Comparison of ENCODE assay signal across 1 cellular context in genomic region chr2:71588497-71588896, GRCh38.
TF ChIP-seq lines count a peak whose summit lies in the region.

No MANE protein-coding gene starts in this region.

TF ChIP-seq in HepG2, 621 proteins besides CTCF, POLR2A, EP300 and RAD21 (continued from another document):
- TF ChIP-seq, protein P1, sequence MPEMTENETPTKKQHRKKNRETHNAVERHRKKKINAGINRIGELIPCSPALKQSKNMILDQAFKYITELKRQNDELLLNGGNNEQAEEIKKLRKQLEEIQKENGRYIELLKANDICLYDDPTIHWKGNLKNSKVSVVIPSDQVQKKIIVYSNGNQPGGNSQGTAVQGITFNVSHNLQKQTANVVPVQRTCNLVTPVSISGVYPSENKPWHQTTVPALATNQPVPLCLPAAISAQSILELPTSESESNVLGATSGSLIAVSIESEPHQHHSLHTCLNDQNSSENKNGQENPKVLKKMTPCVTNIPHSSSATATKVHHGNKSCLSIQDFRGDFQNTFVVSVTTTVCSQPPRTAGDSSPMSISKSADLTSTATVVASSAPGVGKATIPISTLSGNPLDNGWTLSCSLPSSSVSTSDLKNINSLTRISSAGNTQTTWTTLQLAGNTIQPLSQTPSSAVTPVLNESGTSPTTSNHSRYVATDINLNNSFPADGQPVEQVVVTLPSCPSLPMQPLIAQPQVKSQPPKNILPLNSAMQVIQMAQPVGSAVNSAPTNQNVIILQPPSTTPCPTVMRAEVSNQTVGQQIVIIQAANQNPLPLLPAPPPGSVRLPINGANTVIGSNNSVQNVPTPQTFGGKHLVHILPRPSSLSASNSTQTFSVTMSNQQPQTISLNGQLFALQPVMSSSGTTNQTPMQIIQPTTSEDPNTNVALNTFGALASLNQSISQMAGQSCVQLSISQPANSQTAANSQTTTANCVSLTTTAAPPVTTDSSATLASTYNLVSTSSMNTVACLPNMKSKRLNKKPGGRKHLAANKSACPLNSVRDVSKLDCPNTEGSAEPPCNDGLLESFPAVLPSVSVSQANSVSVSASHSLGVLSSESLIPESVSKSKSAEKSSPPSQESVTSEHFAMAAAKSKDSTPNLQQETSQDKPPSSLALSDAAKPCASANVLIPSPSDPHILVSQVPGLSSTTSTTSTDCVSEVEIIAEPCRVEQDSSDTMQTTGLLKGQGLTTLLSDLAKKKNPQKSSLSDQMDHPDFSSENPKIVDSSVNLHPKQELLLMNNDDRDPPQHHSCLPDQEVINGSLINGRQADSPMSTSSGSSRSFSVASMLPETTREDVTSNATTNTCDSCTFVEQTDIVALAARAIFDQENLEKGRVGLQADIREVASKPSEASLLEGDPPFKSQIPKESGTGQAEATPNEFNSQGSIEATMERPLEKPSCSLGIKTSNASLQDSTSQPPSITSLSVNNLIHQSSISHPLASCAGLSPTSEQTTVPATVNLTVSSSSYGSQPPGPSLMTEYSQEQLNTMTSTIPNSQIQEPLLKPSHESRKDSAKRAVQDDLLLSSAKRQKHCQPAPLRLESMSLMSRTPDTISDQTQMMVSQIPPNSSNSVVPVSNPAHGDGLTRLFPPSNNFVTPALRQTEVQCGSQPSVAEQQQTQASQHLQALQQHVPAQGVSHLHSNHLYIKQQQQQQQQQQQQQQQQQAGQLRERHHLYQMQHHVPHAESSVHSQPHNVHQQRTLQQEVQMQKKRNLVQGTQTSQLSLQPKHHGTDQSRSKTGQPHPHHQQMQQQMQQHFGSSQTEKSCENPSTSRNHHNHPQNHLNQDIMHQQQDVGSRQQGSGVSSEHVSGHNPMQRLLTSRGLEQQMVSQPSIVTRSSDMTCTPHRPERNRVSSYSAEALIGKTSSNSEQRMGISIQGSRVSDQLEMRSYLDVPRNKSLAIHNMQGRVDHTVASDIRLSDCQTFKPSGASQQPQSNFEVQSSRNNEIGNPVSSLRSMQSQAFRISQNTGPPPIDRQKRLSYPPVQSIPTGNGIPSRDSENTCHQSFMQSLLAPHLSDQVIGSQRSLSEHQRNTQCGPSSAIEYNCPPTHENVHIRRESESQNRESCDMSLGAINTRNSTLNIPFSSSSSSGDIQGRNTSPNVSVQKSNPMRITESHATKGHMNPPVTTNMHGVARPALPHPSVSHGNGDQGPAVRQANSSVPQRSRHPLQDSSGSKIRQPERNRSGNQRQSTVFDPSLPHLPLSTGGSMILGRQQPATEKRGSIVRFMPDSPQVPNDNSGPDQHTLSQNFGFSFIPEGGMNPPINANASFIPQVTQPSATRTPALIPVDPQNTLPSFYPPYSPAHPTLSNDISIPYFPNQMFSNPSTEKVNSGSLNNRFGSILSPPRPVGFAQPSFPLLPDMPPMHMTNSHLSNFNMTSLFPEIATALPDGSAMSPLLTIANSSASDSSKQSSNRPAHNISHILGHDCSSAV (CRISPR knock-in tag; IDR thresholded peaks at IDR 0.05; ENCODE audit: borderline replicate concordance) = no peak
- TF ChIP-seq, protein P2, sequence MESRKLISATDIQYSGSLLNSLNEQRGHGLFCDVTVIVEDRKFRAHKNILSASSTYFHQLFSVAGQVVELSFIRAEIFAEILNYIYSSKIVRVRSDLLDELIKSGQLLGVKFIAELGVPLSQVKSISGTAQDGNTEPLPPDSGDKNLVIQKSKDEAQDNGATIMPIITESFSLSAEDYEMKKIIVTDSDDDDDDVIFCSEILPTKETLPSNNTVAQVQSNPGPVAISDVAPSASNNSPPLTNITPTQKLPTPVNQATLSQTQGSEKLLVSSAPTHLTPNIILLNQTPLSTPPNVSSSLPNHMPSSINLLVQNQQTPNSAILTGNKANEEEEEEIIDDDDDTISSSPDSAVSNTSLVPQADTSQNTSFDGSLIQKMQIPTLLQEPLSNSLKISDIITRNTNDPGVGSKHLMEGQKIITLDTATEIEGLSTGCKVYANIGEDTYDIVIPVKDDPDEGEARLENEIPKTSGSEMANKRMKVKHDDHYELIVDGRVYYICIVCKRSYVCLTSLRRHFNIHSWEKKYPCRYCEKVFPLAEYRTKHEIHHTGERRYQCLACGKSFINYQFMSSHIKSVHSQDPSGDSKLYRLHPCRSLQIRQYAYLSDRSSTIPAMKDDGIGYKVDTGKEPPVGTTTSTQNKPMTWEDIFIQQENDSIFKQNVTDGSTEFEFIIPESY (CRISPR knock-in tag; IDR thresholded peaks at IDR 0.05) = no peak
- TF ChIP-seq NR0B2 (CRISPR knock-in tag; IDR thresholded peaks at IDR 0.05) (no peak), SNAPC5 (CRISPR knock-in tag; IDR thresholded peaks at IDR 0.05; ENCODE audit: borderline replicate concordance) (no peak), ZNF598 (CRISPR knock-in tag; IDR thresholded peaks at IDR 0.05; ENCODE audit: borderline replicate concordance) (no peak), LCORL (IDR thresholded peaks at IDR 0.05) (no peak), LCORL (CRISPR knock-in tag; IDR thresholded peaks at IDR 0.05) (no peak), ZC3H13 (CRISPR knock-in tag; IDR thresholded peaks at IDR 0.05) (no peak), IKZF1 (IDR thresholded peaks at IDR 0.05) (no peak), GMEB1 (CRISPR knock-in tag; IDR thresholded peaks at IDR 0.05; ENCODE audit: borderline replicate concordance) (no peak)
- TF ChIP-seq, protein P3, sequence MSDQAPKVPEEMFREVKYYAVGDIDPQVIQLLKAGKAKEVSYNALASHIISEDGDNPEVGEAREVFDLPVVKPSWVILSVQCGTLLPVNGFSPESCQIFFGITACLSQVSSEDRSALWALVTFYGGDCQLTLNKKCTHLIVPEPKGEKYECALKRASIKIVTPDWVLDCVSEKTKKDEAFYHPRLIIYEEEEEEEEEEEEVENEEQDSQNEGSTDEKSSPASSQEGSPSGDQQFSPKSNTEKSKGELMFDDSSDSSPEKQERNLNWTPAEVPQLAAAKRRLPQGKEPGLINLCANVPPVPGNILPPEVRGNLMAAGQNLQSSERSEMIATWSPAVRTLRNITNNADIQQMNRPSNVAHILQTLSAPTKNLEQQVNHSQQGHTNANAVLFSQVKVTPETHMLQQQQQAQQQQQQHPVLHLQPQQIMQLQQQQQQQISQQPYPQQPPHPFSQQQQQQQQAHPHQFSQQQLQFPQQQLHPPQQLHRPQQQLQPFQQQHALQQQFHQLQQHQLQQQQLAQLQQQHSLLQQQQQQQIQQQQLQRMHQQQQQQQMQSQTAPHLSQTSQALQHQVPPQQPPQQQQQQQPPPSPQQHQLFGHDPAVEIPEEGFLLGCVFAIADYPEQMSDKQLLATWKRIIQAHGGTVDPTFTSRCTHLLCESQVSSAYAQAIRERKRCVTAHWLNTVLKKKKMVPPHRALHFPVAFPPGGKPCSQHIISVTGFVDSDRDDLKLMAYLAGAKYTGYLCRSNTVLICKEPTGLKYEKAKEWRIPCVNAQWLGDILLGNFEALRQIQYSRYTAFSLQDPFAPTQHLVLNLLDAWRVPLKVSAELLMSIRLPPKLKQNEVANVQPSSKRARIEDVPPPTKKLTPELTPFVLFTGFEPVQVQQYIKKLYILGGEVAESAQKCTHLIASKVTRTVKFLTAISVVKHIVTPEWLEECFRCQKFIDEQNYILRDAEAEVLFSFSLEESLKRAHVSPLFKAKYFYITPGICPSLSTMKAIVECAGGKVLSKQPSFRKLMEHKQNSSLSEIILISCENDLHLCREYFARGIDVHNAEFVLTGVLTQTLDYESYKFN (CRISPR knock-in tag; conservative IDR thresholded peaks at IDR 0.05) = no peak
- TF ChIP-seq, protein P4, sequence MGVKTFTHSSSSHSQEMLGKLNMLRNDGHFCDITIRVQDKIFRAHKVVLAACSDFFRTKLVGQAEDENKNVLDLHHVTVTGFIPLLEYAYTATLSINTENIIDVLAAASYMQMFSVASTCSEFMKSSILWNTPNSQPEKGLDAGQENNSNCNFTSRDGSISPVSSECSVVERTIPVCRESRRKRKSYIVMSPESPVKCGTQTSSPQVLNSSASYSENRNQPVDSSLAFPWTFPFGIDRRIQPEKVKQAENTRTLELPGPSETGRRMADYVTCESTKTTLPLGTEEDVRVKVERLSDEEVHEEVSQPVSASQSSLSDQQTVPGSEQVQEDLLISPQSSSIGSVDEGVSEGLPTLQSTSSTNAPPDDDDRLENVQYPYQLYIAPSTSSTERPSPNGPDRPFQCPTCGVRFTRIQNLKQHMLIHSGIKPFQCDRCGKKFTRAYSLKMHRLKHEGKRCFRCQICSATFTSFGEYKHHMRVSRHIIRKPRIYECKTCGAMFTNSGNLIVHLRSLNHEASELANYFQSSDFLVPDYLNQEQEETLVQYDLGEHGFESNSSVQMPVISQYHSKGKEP (CRISPR knock-in tag; IDR thresholded peaks at IDR 0.05) = no peak
TF ChIP-seq in HepG2: peak in this region for 0.
